Comparison of ENCODE assay signal across 1 cellular context in the genomic region with DNA sequence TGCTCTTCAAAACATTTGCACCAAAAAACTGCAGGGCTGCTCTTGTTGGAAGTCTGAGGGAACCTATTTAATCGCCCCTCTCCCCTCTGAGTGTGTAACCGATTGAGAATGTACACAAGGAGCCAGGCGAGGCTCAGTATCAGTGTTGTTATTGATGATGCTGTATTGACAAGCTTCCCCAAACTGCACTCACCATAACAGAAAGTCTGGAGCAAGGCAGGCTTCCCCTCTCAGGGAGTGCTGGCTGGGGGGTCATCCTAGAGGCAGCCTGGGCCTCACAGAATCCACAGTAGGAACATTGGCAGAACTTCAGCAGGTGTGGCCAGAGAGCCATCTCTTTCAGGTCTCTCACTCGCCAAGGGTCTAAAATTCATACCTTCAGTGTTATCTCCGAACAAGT.
TF ChIP-seq lines count a peak whose summit lies in the region.

No MANE protein-coding gene starts in this region.

TF ChIP-seq in GM23338, 12 proteins besides CTCF, POLR2A, EP300 and RAD21 (continued from another document):
- TF ChIP-seq, protein P1, sequence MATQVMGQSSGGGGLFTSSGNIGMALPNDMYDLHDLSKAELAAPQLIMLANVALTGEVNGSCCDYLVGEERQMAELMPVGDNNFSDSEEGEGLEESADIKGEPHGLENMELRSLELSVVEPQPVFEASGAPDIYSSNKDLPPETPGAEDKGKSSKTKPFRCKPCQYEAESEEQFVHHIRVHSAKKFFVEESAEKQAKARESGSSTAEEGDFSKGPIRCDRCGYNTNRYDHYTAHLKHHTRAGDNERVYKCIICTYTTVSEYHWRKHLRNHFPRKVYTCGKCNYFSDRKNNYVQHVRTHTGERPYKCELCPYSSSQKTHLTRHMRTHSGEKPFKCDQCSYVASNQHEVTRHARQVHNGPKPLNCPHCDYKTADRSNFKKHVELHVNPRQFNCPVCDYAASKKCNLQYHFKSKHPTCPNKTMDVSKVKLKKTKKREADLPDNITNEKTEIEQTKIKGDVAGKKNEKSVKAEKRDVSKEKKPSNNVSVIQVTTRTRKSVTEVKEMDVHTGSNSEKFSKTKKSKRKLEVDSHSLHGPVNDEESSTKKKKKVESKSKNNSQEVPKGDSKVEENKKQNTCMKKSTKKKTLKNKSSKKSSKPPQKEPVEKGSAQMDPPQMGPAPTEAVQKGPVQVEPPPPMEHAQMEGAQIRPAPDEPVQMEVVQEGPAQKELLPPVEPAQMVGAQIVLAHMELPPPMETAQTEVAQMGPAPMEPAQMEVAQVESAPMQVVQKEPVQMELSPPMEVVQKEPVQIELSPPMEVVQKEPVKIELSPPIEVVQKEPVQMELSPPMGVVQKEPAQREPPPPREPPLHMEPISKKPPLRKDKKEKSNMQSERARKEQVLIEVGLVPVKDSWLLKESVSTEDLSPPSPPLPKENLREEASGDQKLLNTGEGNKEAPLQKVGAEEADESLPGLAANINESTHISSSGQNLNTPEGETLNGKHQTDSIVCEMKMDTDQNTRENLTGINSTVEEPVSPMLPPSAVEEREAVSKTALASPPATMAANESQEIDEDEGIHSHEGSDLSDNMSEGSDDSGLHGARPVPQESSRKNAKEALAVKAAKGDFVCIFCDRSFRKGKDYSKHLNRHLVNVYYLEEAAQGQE (IDR thresholded peaks at IDR 0.05; ENCODE audit: unreplicated experiment): no peak
- TF ChIP-seq, protein P2, sequence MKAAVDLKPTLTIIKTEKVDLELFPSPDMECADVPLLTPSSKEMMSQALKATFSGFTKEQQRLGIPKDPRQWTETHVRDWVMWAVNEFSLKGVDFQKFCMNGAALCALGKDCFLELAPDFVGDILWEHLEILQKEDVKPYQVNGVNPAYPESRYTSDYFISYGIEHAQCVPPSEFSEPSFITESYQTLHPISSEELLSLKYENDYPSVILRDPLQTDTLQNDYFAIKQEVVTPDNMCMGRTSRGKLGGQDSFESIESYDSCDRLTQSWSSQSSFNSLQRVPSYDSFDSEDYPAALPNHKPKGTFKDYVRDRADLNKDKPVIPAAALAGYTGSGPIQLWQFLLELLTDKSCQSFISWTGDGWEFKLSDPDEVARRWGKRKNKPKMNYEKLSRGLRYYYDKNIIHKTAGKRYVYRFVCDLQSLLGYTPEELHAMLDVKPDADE (IDR thresholded peaks at IDR 0.05): no peak
- TF ChIP-seq ZNF331 (CRISPR knock-in tag; IDR thresholded peaks at IDR 0.05; ENCODE audit: low read depth) (no peak), EZH2 (IDR thresholded peaks at IDR 0.05; ENCODE audit: low read depth, unreplicated experiment) (no peak), ZNF114 (CRISPR knock-in tag; IDR thresholded peaks at IDR 0.05) (no peak)
